15 cellular contexts compared by ENCODE assay signal in the genomic region with DNA sequence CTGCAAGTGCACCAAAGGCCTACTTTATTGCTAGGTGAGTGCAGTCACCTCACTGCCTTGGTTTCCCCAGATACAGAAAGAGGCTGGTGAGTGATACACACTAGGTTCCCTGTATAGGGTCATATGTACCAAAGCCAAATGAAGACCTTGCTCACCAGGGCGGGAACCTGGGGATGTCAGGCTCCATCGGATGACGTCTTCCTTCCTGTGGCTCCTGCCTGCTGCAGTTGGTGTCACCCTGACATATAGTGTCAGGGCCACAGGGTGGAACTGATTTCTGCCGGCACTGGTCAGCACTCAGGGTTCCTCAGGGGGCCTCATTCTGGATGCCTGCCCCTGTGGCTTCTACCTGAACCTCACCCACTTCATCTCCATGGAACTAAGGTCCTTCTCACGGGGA.
"Had no signal": no experiment of that assay in that cellular context is flagged by ENCODE, and none has a peak within 500 bp of the region (broad histone marks: within the 10 kb centered on the region; RNA-seq: fewer than 3 reads in every experiment).

No MANE protein-coding gene starts in this region.

- H3K9me3 Mint-ChIP-seq: activated naive CD8-positive, alpha-beta T cell treated with anti-CD3 and anti-CD28 coated beads for 36 hours; activated T-cell treated with anti-CD3 and anti-CD28 coated beads, Interleukin-2, amount 50 U/mL, for 24 hours; memory B cell; T-helper 2 cell treated with Interferon-gamma antibody and Interleukin-4, amounts not matched to agents 5 μg/mL and 100 μg/mL, for 36 hours; type B pancreatic cell had no signal

- ATAC-seq: activated CD4-positive, CD25-positive, alpha-beta regulatory T cell treated with anti-CD3 and anti-CD28 coated beads, Interleukin-2, amount 50 U/mL, for 24 hours; activated CD8-positive, alpha-beta memory T cell treated with anti-CD3 and anti-CD28 coated beads, Interleukin-2, amount 10 ng/mL, durations not matched to agents 7 days and 5 days; left lobe of liver; pancreas had no signal

- H3K27me3 Mint-ChIP-seq: activated naive CD8-positive, alpha-beta T cell treated with anti-CD3 and anti-CD28 coated beads for 36 hours; activated T-cell treated with anti-CD3 and anti-CD28 coated beads, Interleukin-2, amount 50 U/mL, for 24 hours; type B pancreatic cell had no signal

- H3K27ac ChIP-seq: pancreas had no signal

- DNase-seq: activated CD8-positive, alpha-beta memory T cell treated with anti-CD3 and anti-CD28 coated beads, Interleukin-2, amount 10 ng/mL, durations not matched to agents 7 days and 5 days; activated gamma-delta T cell treated with Interleukin-2 at 50 U/mL for 16 hours; activated naive CD8-positive, alpha-beta T cell treated with anti-CD3 and anti-CD28 coated beads for 36 hours; activated T-cell treated with anti-CD3 and anti-CD28 coated beads, Interleukin-2, amount 50 U/mL, for 24 hours; esophagus squamous epithelium; foreskin fibroblast; retina had no signal

- H3K4me1 ChIP-seq: breast epithelium, pancreas had no signal

- H3K4me1 Mint-ChIP-seq: activated naive CD8-positive, alpha-beta T cell treated with anti-CD3 and anti-CD28 coated beads for 36 hours; memory B cell had no signal

- H3K4me3 ChIP-seq: breast epithelium, esophagus squamous epithelium, pancreas, skin epidermis had no signal

- H3K9me3 ChIP-seq: breast epithelium, esophagus squamous epithelium, pancreas had no signal

- H3K4me3 Mint-ChIP-seq: activated CD8-positive, alpha-beta memory T cell treated with anti-CD3 and anti-CD28 coated beads, Interleukin-2, amount 10 ng/mL, durations not matched to agents 7 days and 5 days; activated naive CD8-positive, alpha-beta T cell treated with anti-CD3 and anti-CD28 coated beads for 36 hours; activated T-cell treated with anti-CD3 and anti-CD28 coated beads, Interleukin-2, amount 50 U/mL, for 24 hours; memory B cell; T-helper 2 cell treated with Interferon-gamma antibody and Interleukin-4, amounts not matched to agents 5 μg/mL and 100 μg/mL, for 36 hours; type B pancreatic cell had no signal

- H3K27ac Mint-ChIP-seq: activated CD8-positive, alpha-beta memory T cell treated with anti-CD3 and anti-CD28 coated beads, Interleukin-2, amount 10 ng/mL, durations not matched to agents 7 days and 5 days; activated naive CD8-positive, alpha-beta T cell treated with anti-CD3 and anti-CD28 coated beads for 36 hours; memory B cell; T-helper 2 cell treated with Interferon-gamma antibody and Interleukin-4, amounts not matched to agents 5 μg/mL and 100 μg/mL, for 36 hours had no signal

- FAIRE-seq: pancreas had no signal

- H3K27me3 ChIP-seq: breast epithelium, esophagus squamous epithelium, pancreas had no signal

- H3K36me3 Mint-ChIP-seq: activated naive CD8-positive, alpha-beta T cell treated with anti-CD3 and anti-CD28 coated beads for 36 hours; memory B cell had no signal
